39 cellular contexts compared by ENCODE assay signal in genomic region chr16:20020976-20021375, GRCh38. TPM values are rescaled to one million over a fixed set of nuclear protein-coding genes. Genes with fewer than 3 reads are reported as not detected.
"Had no signal": no experiment of that assay in that cellular context is flagged by ENCODE, and none has a peak within 500 bp of the region (broad histone marks: within the 10 kb centered on the region; RNA-seq: fewer than 3 reads in every experiment).

No MANE protein-coding gene starts in this region.

- H3K27me3 ChIP-seq: MG63 had no signal

- DNase-seq: Karpas-422, Kasumi-1, MG63, MM.1S, MV-4-11, NCI-H1048, NCI-H1092, NCI-H1092 treated with DMSO at 0.1 percent for 48 hours, NCI-H1105, NCI-H1105 treated with DMSO at 0.1 percent for 48 hours, NCI-H1417, NCI-H1417 treated with DMSO at 0.1 percent for 48 hours, NCI-H1436, NCI-H1436 treated with DMSO at 0.1 percent for 48 hours, NCI-H146, NCI-H1694, NCI-H1694 treated with DMSO at 0.1 percent for 48 hours, NCI-H187, NCI-H187 treated with DMSO at 0.1 percent for 48 hours, NCI-H1930, NCI-H2029, NCI-H2029 treated with DMSO at 0.1 percent for 48 hours, NCI-H2081, NCI-H2081 treated with DMSO at 0.1 percent for 48 hours, NCI-H2107, NCI-H2171, NCI-H2171 treated with DMSO at 0.1 percent for 48 hours, NCI-H2227 treated with DMSO at 0.1 percent for 48 hours, NCI-H226, NCI-H345, NCI-H446, NCI-H446 treated with DMSO at 0.1 percent for 48 hours, NCI-H510A, NCI-H510A treated with DMSO at 0.1 percent for 48 hours, NCI-H524 had no signal

- H3K9me3 ChIP-seq: MG63 had no signal

- H3K36me3 ChIP-seq: MG63 had no signal

- H3K4me3 ChIP-seq: MG63 had no signal

RNA-seq across cellular contexts. Expression of gene GPR139, which starts 52.7 kb away (rescaled TPM):
- total RNA-seq: LHCN-M2, M059J, MCF 10A, NCI-H460 had no signal
